1 cellular context compared by ENCODE assay signal in genomic region chr16:26491271-26491670, GRCh38.
TF ChIP-seq lines count a peak whose summit lies in the region.

No MANE protein-coding gene starts in this region.

TF ChIP-seq in WTC11, 78 proteins besides CTCF, POLR2A, EP300 and RAD21 (continued from another document):
- TF ChIP-seq PRDM15 (CRISPR knock-in tag; IDR thresholded peaks at IDR 0.05) (no peak), ZNF512 (CRISPR knock-in tag; IDR thresholded peaks at IDR 0.05; ENCODE audit: borderline replicate concordance) (no peak), AR (CRISPR knock-in tag; IDR thresholded peaks at IDR 0.05) (no peak)
